In genomic region chr1:209791920-209792319, GRCh38 we compare ENCODE assay signal across 23 cellular contexts. TPM values are rescaled to one million over a fixed set of nuclear protein-coding genes. Genes with fewer than 3 reads are reported as not detected.
"Had no signal": no experiment of that assay in that cellular context is flagged by ENCODE, and none has a peak within 500 bp of the region (broad histone marks: within the 10 kb centered on the region; RNA-seq: fewer than 3 reads in every experiment).

No MANE protein-coding gene starts in this region.

- ATAC-seq: gastroesophageal sphincter, left lung, pancreas, psoas muscle, right cardiac atrium, T-helper 17 cell had no signal

- H3K27me3 ChIP-seq: gastroesophageal sphincter, pancreas had no signal

- DNase-seq: activated CD4-positive, alpha-beta T cell treated with anti-CD3 and anti-CD28 coated beads for 4 hours; activated CD4-positive, alpha-beta T cell treated with anti-CD3 and anti-CD28 coated beads, Interleukin-2, amount 50 U/mL, for 48 hours; activated CD4-positive, CD25-positive, alpha-beta regulatory T cell; activated CD8-positive, alpha-beta memory T cell treated with anti-CD3 and anti-CD28 coated beads, Interleukin-2, amount 50 U/mL, for 48 hours; activated naive CD4-positive, alpha-beta T cell treated with Interleukin-2 at 50 U/mL for 16 hours; activated naive CD8-positive, alpha-beta T cell treated with anti-CD3 and anti-CD28 coated beads for 36 hours; activated T-cell treated with anti-CD3 and anti-CD28 coated beads, Interleukin-2, amount 50 U/mL, for 48 hours; dorsolateral prefrontal cortex; erythroblast; head of caudate nucleus; kidney; left lung; pancreas; psoas muscle; right cardiac atrium; stimulated activated CD4-positive, alpha-beta T cell treated with anti-CD3 and anti-CD28 coated beads, Interleukin-12 subunit alpha, Interleukin-12 subunit beta, amount 100 ng/mL, for 4 hours; stimulated activated CD4-positive, alpha-beta T cell treated with anti-CD3 and anti-CD28 coated beads, Interleukin-4, amount 100 ng/mL, for 4 hours; SW 1271; T-helper 17 cell; tibial artery had no signal

- H3K27ac ChIP-seq: dorsolateral prefrontal cortex, gastroesophageal sphincter, left lung, pancreas, psoas muscle, tibial artery had no signal

- H3K4me1 ChIP-seq: left lung, psoas muscle had no signal

- H3K4me3 ChIP-seq: dorsolateral prefrontal cortex, gastroesophageal sphincter, left lung, lung, pancreas, psoas muscle, tibial artery had no signal

- H3K36me3 ChIP-seq: gastroesophageal sphincter, left lung had no signal

- H3K9me3 ChIP-seq: gastroesophageal sphincter, left lung, pancreas, psoas muscle, tibial artery had no signal

RNA-seq across cellular contexts. Expression of gene TRAF3IP3, which starts 36.1 kb away (rescaled TPM):
- total RNA-seq: astrocyte had no signal
